ENCODE assay signal across 1 cellular context in the genomic region with DNA sequence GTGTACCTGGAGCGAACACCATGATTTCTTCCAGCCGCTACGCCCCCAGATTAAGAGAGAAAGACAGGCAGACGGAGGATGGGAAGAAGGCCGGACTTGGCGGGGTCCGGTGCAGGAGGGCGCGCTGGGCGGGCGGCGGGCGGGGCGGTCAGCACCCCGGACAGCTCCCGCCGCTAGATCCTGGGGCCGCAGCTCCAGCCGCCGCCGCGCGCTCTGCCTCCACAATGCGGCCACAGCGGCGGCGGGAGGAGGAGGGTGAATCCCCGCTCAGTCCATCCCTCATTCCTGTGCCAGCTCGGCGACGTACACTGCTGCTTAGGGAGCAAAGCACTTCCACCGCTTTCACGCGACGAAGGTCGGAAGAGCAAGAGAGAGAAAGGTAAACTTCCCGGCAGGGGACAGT.
TF ChIP-seq lines count a peak whose summit lies in the region.

A gene with protein sequence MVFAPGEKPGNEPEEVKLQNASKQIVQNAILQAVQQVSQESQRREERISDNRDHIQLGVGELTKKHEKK (minus strand): TSS at position 226 of the 403 bp plus-strand sequence. CDS start 204 bp downstream, at position 22.

TF ChIP-seq in HepG2, 621 proteins besides CTCF, POLR2A, EP300 and RAD21 (continued from another document and continues in another):
- TF ChIP-seq, protein P1, sequence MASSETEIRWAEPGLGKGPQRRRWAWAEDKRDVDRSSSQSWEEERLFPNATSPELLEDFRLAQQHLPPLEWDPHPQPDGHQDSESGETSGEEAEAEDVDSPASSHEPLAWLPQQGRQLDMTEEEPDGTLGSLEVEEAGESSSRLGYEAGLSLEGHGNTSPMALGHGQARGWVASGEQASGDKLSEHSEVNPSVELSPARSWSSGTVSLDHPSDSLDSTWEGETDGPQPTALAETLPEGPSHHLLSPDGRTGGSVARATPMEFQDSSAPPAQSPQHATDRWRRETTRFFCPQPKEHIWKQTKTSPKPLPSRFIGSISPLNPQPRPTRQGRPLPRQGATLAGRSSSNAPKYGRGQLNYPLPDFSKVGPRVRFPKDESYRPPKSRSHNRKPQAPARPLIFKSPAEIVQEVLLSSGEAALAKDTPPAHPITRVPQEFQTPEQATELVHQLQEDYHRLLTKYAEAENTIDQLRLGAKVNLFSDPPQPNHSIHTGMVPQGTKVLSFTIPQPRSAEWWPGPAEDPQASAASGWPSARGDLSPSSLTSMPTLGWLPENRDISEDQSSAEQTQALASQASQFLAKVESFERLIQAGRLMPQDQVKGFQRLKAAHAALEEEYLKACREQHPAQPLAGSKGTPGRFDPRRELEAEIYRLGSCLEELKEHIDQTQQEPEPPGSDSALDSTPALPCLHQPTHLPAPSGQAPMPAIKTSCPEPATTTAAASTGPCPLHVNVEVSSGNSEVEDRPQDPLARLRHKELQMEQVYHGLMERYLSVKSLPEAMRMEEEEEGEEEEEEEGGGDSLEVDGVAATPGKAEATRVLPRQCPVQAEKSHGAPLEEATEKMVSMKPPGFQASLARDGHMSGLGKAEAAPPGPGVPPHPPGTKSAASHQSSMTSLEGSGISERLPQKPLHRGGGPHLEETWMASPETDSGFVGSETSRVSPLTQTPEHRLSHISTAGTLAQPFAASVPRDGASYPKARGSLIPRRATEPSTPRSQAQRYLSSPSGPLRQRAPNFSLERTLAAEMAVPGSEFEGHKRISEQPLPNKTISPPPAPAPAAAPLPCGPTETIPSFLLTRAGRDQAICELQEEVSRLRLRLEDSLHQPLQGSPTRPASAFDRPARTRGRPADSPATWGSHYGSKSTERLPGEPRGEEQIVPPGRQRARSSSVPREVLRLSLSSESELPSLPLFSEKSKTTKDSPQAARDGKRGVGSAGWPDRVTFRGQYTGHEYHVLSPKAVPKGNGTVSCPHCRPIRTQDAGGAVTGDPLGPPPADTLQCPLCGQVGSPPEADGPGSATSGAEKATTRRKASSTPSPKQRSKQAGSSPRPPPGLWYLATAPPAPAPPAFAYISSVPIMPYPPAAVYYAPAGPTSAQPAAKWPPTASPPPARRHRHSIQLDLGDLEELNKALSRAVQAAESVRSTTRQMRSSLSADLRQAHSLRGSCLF (CRISPR knock-in tag; IDR thresholded peaks at IDR 0.05; ENCODE audit: borderline replicate concordance): no peak; the same call in 1 of the 2 replicates
- no peak for TF ChIP-seq MBD4 (IDR thresholded peaks at IDR 0.05; ENCODE audit: borderline replicate concordance, low read length)
- no peak for TF ChIP-seq PCBP1 (IDR thresholded peaks at IDR 0.05; ENCODE audit: borderline replicate concordance, low read depth, low read length)
- TF ChIP-seq ZNF468 (CRISPR knock-in tag; IDR thresholded peaks at IDR 0.05): no peak
- TF ChIP-seq, protein P2, sequence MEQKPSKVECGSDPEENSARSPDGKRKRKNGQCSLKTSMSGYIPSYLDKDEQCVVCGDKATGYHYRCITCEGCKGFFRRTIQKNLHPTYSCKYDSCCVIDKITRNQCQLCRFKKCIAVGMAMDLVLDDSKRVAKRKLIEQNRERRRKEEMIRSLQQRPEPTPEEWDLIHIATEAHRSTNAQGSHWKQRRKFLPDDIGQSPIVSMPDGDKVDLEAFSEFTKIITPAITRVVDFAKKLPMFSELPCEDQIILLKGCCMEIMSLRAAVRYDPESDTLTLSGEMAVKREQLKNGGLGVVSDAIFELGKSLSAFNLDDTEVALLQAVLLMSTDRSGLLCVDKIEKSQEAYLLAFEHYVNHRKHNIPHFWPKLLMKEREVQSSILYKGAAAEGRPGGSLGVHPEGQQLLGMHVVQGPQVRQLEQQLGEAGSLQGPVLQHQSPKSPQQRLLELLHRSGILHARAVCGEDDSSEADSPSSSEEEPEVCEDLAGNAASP (CRISPR knock-in tag; IDR thresholded peaks at IDR 0.05; ENCODE audit: borderline replicate concordance): no peak; the same call in 1 of the 2 replicates
- TF ChIP-seq, protein P3, sequence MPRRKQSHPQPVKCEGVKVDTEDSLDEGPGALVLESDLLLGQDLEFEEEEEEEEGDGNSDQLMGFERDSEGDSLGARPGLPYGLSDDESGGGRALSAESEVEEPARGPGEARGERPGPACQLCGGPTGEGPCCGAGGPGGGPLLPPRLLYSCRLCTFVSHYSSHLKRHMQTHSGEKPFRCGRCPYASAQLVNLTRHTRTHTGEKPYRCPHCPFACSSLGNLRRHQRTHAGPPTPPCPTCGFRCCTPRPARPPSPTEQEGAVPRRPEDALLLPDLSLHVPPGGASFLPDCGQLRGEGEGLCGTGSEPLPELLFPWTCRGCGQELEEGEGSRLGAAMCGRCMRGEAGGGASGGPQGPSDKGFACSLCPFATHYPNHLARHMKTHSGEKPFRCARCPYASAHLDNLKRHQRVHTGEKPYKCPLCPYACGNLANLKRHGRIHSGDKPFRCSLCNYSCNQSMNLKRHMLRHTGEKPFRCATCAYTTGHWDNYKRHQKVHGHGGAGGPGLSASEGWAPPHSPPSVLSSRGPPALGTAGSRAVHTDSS (CRISPR knock-in tag; conservative IDR thresholded peaks at IDR 0.05): no peak
- TF ChIP-seq ZMAT3 (CRISPR knock-in tag; conservative IDR thresholded peaks at IDR 0.05): peak; percentile 88
- no peak for TF ChIP-seq HMG20A (CRISPR knock-in tag; IDR thresholded peaks at IDR 0.05; ENCODE audit: borderline replicate concordance)
- TF ChIP-seq FIP1L1 (IDR thresholded peaks at IDR 0.05; ENCODE audit: borderline replicate concordance, insufficient read depth, low read depth, low read length): no peak
- no peak for TF ChIP-seq ZNF3 (CRISPR knock-in tag; IDR thresholded peaks at IDR 0.05)
- no peak for TF ChIP-seq ZNF724P (CRISPR knock-in tag; IDR thresholded peaks at IDR 0.05; ENCODE audit: borderline replicate concordance)
- 0 out of 2 replicates have a peak, but pooled peaks have one; percentile 74 for TF ChIP-seq ZFYVE20 (CRISPR knock-in tag; IDR thresholded peaks at IDR 0.05; ENCODE audit: borderline replicate concordance, low read depth)
- no peak for TF ChIP-seq REL (CRISPR knock-in tag; conservative IDR thresholded peaks at IDR 0.05)
- no peak for TF ChIP-seq ZBTB21 (CRISPR knock-in tag; IDR thresholded peaks at IDR 0.05)
- TF ChIP-seq THYN1 (CRISPR knock-in tag; IDR thresholded peaks at IDR 0.05; ENCODE audit: borderline replicate concordance, low read depth): no peak
- no peak for TF ChIP-seq HNF4G (IDR thresholded peaks at IDR 0.05; ENCODE audit: borderline replicate concordance, low read depth, low read length)
- no peak for TF ChIP-seq HNF4G (CRISPR knock-in tag; IDR thresholded peaks at IDR 0.05; ENCODE audit: borderline replicate concordance, low read depth)
- TF ChIP-seq ARNT (IDR thresholded peaks at IDR 0.05): no peak
- TF ChIP-seq NONO (IDR thresholded peaks at IDR 0.05): no peak
- TF ChIP-seq NONO (CRISPR knock-in tag; conservative IDR thresholded peaks at IDR 0.05): no peak
- no peak for TF ChIP-seq KAT7 (CRISPR knock-in tag; IDR thresholded peaks at IDR 0.05; ENCODE audit: borderline replicate concordance)
- TF ChIP-seq EED (CRISPR knock-in tag; IDR thresholded peaks at IDR 0.05): peak; percentile 60; the same call in 1 of the 2 replicates
- no peak for TF ChIP-seq ZNF547 (CRISPR knock-in tag; IDR thresholded peaks at IDR 0.05)
- no peak for TF ChIP-seq ZNF746 (CRISPR knock-in tag; IDR thresholded peaks at IDR 0.05)
- TF ChIP-seq PHF5A (CRISPR knock-in tag; IDR thresholded peaks at IDR 0.05; ENCODE audit: low read depth, unreplicated experiment): no peak
- no peak for TF ChIP-seq NBN (conservative IDR thresholded peaks at IDR 0.05)
- no peak for TF ChIP-seq BATF2 (CRISPR knock-in tag; IDR thresholded peaks at IDR 0.05)
- TF ChIP-seq, protein P4, sequence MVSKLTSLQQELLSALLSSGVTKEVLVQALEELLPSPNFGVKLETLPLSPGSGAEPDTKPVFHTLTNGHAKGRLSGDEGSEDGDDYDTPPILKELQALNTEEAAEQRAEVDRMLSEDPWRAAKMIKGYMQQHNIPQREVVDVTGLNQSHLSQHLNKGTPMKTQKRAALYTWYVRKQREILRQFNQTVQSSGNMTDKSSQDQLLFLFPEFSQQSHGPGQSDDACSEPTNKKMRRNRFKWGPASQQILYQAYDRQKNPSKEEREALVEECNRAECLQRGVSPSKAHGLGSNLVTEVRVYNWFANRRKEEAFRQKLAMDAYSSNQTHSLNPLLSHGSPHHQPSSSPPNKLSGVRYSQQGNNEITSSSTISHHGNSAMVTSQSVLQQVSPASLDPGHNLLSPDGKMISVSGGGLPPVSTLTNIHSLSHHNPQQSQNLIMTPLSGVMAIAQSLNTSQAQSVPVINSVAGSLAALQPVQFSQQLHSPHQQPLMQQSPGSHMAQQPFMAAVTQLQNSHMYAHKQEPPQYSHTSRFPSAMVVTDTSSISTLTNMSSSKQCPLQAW (CRISPR knock-in tag; IDR thresholded peaks at IDR 0.05): no peak
- TF ChIP-seq, protein P5, sequence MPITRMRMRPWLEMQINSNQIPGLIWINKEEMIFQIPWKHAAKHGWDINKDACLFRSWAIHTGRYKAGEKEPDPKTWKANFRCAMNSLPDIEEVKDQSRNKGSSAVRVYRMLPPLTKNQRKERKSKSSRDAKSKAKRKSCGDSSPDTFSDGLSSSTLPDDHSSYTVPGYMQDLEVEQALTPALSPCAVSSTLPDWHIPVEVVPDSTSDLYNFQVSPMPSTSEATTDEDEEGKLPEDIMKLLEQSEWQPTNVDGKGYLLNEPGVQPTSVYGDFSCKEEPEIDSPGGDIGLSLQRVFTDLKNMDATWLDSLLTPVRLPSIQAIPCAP (CRISPR knock-in tag; IDR thresholded peaks at IDR 0.05; ENCODE audit: low read depth): no peak
- TF ChIP-seq ZNF260 (CRISPR knock-in tag; IDR thresholded peaks at IDR 0.05; ENCODE audit: borderline replicate concordance, low read depth): no peak
- TF ChIP-seq, protein P6, sequence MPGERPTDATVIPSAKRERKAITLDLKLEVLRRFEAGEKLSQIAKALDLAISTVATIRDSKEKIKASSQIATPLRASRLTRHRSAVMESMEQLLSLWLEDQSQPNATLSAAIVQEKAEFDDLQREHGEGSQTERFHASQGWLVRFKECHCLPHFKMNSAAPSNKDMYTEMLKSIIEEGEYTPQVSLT (CRISPR knock-in tag; IDR thresholded peaks at IDR 0.05; ENCODE audit: borderline replicate concordance, low read depth): no peak
- TF ChIP-seq ZNF232 (CRISPR knock-in tag; IDR thresholded peaks at IDR 0.05; ENCODE audit: borderline replicate concordance): peak; percentile 96; the same call in 1 of the 2 replicates
- TF ChIP-seq, protein P7, sequence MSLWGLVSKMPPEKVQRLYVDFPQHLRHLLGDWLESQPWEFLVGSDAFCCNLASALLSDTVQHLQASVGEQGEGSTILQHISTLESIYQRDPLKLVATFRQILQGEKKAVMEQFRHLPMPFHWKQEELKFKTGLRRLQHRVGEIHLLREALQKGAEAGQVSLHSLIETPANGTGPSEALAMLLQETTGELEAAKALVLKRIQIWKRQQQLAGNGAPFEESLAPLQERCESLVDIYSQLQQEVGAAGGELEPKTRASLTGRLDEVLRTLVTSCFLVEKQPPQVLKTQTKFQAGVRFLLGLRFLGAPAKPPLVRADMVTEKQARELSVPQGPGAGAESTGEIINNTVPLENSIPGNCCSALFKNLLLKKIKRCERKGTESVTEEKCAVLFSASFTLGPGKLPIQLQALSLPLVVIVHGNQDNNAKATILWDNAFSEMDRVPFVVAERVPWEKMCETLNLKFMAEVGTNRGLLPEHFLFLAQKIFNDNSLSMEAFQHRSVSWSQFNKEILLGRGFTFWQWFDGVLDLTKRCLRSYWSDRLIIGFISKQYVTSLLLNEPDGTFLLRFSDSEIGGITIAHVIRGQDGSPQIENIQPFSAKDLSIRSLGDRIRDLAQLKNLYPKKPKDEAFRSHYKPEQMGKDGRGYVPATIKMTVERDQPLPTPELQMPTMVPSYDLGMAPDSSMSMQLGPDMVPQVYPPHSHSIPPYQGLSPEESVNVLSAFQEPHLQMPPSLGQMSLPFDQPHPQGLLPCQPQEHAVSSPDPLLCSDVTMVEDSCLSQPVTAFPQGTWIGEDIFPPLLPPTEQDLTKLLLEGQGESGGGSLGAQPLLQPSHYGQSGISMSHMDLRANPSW (CRISPR knock-in tag; IDR thresholded peaks at IDR 0.05; ENCODE audit: borderline replicate concordance): no peak
- no peak for TF ChIP-seq BCL6 (CRISPR knock-in tag; IDR thresholded peaks at IDR 0.05)
- no peak for TF ChIP-seq ZFP1 (CRISPR knock-in tag; IDR thresholded peaks at IDR 0.05)
- TF ChIP-seq ZNF678 (CRISPR knock-in tag; IDR thresholded peaks at IDR 0.05): no peak
- no peak for TF ChIP-seq ZNF841 (CRISPR knock-in tag; IDR thresholded peaks at IDR 0.05; ENCODE audit: borderline replicate concordance)
- TF ChIP-seq, protein P8, sequence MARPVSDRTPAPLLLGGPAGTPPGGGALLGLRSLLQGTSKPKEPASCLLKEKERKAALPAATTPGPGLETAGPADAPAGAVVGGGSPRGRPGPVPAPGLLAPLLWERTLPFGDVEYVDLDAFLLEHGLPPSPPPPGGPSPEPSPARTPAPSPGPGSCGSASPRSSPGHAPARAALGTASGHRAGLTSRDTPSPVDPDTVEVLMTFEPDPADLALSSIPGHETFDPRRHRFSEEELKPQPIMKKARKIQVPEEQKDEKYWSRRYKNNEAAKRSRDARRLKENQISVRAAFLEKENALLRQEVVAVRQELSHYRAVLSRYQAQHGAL (CRISPR knock-in tag; IDR thresholded peaks at IDR 0.05; ENCODE audit: not compliant biosample characterization): peak; percentile 90
- no peak for TF ChIP-seq ZNF354B (CRISPR knock-in tag; IDR thresholded peaks at IDR 0.05)
- TF ChIP-seq, protein P9, sequence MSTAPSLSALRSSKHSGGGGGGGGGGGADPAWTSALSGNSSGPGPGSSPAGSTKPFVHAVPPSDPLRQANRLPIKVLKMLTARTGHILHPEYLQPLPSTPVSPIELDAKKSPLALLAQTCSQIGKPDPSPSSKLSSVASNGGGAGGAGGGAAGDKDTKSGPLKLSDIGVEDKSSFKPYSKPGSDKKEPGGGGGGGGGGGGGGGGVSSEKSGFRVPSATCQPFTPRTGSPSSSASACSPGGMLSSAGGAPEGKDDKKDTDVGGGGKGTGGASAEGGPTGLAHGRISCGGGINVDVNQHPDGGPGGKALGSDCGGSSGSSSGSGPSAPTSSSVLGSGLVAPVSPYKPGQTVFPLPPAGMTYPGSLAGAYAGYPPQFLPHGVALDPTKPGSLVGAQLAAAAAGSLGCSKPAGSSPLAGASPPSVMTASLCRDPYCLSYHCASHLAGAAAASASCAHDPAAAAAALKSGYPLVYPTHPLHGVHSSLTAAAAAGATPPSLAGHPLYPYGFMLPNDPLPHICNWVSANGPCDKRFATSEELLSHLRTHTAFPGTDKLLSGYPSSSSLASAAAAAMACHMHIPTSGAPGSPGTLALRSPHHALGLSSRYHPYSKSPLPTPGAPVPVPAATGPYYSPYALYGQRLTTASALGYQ (CRISPR knock-in tag; IDR thresholded peaks at IDR 0.05): 0 out of 2 replicates have a peak, but pooled peaks have one; percentile 31
- TF ChIP-seq ZFY (CRISPR knock-in tag; IDR thresholded peaks at IDR 0.05): no peak
- TF ChIP-seq RBAK (CRISPR knock-in tag; IDR thresholded peaks at IDR 0.05): no peak
- TF ChIP-seq ZSCAN29 (CRISPR knock-in tag; conservative IDR thresholded peaks at IDR 0.05): no peak
- TF ChIP-seq FOXA1 (IDR thresholded peaks at IDR 0.05): no peak
- TF ChIP-seq FOXA1 (CRISPR knock-in tag; IDR thresholded peaks at IDR 0.05): no peak
- TF ChIP-seq ELF1 (CRISPR knock-in tag; IDR thresholded peaks at IDR 0.05): no peak
